In the genomic region with DNA sequence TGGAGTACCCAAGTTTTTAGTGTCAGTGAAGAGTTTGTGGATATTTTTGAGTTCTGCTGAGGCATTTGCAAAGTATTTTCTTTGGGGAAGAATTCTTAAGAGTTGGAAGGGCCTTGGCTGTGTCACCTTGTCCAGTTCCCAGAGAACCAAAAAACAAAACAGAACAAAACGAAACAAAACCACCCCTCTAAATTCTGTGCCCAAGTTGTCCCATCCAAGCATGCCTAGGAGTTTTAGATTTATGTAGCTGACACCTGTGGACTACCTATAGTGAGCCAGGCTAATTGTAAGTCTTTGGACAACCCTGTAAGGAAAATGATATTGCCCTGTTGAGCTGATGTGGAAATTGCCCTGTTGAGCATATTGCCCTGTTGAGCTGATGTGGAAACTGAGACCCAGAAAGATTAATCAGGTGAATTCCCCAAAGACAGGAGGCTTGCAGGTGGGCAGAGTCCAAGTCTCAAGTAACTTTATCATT, we compare ENCODE assay signal across 8 cellular contexts. TPM values are rescaled to one million over a fixed set of nuclear protein-coding genes. Genes with fewer than 3 reads are reported as not detected.
DNase-seq lines count a peak whose midpoint lies in the region; ATAC-seq and TF ChIP-seq lines count a peak whose summit lies in the region.

No MANE protein-coding gene starts in this region.

- H3K27ac ChIP-seq in angular gyrus (ENCODE audit: low read depth, low read length) (peak overlapping the region; percentile 93), temporal lobe (ENCODE audit: low read depth, low read length) (peak overlapping the region; percentile 89)

- peak overlapping the region; percentile 79 for H3K4me3 Mint-ChIP-seq in activated CD4-positive, alpha-beta T cell treated with anti-CD3 and anti-CD28 coated beads for 36 hours

- ATAC-seq in activated CD4-positive, alpha-beta T cell treated with anti-CD3 and anti-CD28 coated beads for 36 hours, result no peak
- no peak for ATAC-seq in GM21723 (IDR thresholded peaks at IDR 0.05; ENCODE audit: unreplicated experiment)

- H3K27ac Mint-ChIP-seq in activated CD4-positive, alpha-beta T cell treated with anti-CD3 and anti-CD28 coated beads for 36 hours, result peak overlapping the region; percentile 85

- peaks cover 22% of the 10 kb centered on the region for H3K36me3 Mint-ChIP-seq in activated CD4-positive, alpha-beta T cell treated with anti-CD3 and anti-CD28 coated beads for 36 hours (ENCODE audit: low read depth)

- CTCF ChIA-PET in activated CD4-positive, alpha-beta T cell treated with anti-CD3 and anti-CD28 coated beads for 36 hours (lab: Charles Lee), result interaction anchor here (1.1 to 1.7 kb wide), 4 partner anchors 9 to 113 kb away, joined by 3 to 6 read pairs (median 4); no protein-coding TSS in a partner anchor
- CTCF ChIA-PET in GM10248 (lab: Yijun Ruan, JAX), result interaction anchor here (1.2 to 2.7 kb wide), 4 partner anchors 19 to 1068 kb away, joined by 3 to 20 read pairs (median 4); partner anchors contain the start of genes FAM50B and RIPK1

- no peak for DNase-seq in activated CD4-positive, alpha-beta T cell treated with anti-CD3 and anti-CD28 coated beads for 36 hours
- DNase-seq in activated CD4-positive, alpha-beta T cell treated with anti-CD3 and anti-CD28 coated beads, Interleukin-2, amount 50 U/mL, for 1 hour, result no peak
- DNase-seq in left kidney (ENCODE audit: low read depth, low spot score) (peak; percentile 9), GM10248 (ENCODE audit: extremely low spot score) (no peak), T-helper 9 cell (no peak)

- POLR2A ChIA-PET in activated CD4-positive, alpha-beta T cell treated with anti-CD3 and anti-CD28 coated beads for 36 hours (lab: Charles Lee), result interaction anchor here (0.6 to 1.7 kb wide), 7 partner anchors 17 to 115 kb away, joined by 3 to 10 read pairs (median 3); a partner anchor contains a TSS
- POLR2A ChIA-PET in GM10248 (lab: Yijun Ruan, JAX), result interaction anchor here (1.2 to 2.0 kb wide), 2 partner anchors 115 to 118 kb away, joined by 4 to 9 read pairs; a partner anchor contains a TSS

- intact Hi-C loops in activated CD4-positive, alpha-beta T cell treated with anti-CD3 and anti-CD28 coated beads for 36 hours (cut with DNase I, micrococcal nuclease), result loop anchor here (1.0 to 5.0 kb wide), 5 partner anchors 118 to 1372 kb away; partner anchors contain the start of genes RIPK1 (in 1 of the 2), SLC22A23 (in 1 of the 2) and WRNIP1 (in 1 of the 2)

- H3K4me1 Mint-ChIP-seq in activated CD4-positive, alpha-beta T cell treated with anti-CD3 and anti-CD28 coated beads for 36 hours, result peaks cover 46% of the 10 kb centered on the region

- no peak for TF ChIP-seq CTCF in GM10248 (IDR thresholded peaks at IDR 0.05; ENCODE audit: control extremely low read depth, extremely low read depth, low read depth, missing control alignments)

- peaks cover 8% of the 10 kb centered on the region for H3K9me3 Mint-ChIP-seq in activated CD4-positive, alpha-beta T cell treated with anti-CD3 and anti-CD28 coated beads for 36 hours (ENCODE audit: low read depth)

- no peaks in the 10 kb centered on the region for H3K27me3 Mint-ChIP-seq in activated CD4-positive, alpha-beta T cell treated with anti-CD3 and anti-CD28 coated beads for 36 hours

RNA-seq across cellular contexts. Expression of gene ECI2, which starts 1.0 kb away (rescaled TPM):
- total RNA-seq in activated CD4-positive, alpha-beta T cell treated with anti-CD3 and anti-CD28 coated beads for 36 hours, result 10 to 100 TPM; 38.4 to 40.1 TPM
- 18.9 TPM for total RNA-seq in temporal lobe

RNA-seq across cellular contexts. Expression of gene FAM217A, which starts 57.5 kb away (rescaled TPM):
- not detected for total RNA-seq in activated CD4-positive, alpha-beta T cell treated with anti-CD3 and anti-CD28 coated beads for 36 hours
- total RNA-seq in temporal lobe, result not detected
